Comparison of ENCODE assay signal across 39 cellular contexts in genomic region chr15:25451501-25451900, GRCh38.
"Had no signal": no experiment of that assay in that cellular context is flagged by ENCODE, and none has a peak within 500 bp of the region (broad histone marks: within the 10 kb centered on the region; RNA-seq: fewer than 3 reads in every experiment).

No MANE protein-coding gene starts in this region.

- H3K4me3 ChIP-seq: adrenal gland, ascending aorta, body of pancreas, breast epithelium, cardiac muscle cell had no signal

- H3K27ac Mint-ChIP-seq: activated naive CD4-positive, alpha-beta T cell treated with anti-CD3 and anti-CD28 coated beads for 36 hours; activated naive CD4-positive, alpha-beta T cell treated with anti-CD3 and anti-CD28 coated beads, Interleukin-2, amount 10 ng/mL, durations not matched to agents 7 days and 5 days; activated naive CD4-positive, alpha-beta T cell treated with anti-CD3 and anti-CD28 coated beads, Interleukin-2, amount 50 U/mL, for 24 hours; activated naive CD4-positive, alpha-beta T cell treated with anti-CD3 and anti-CD28 coated beads, Interleukin-2, amount 50 U/mL, for 72 hours; activated naive CD8-positive, alpha-beta T cell; activated naive CD8-positive, alpha-beta T cell treated with anti-CD3 and anti-CD28 coated beads for 36 hours; activated naive CD8-positive, alpha-beta T cell treated with anti-CD3 and anti-CD28 coated beads, Interleukin-2, amount 10 ng/mL, durations not matched to agents 7 days and 5 days; activated naive CD8-positive, alpha-beta T cell treated with anti-CD3 and anti-CD28 coated beads, Interleukin-2, amount 50 U/mL, for 24 hours; activated T-cell treated with anti-CD3 and anti-CD28 coated beads, Interleukin-2, amount 50 U/mL, for 24 hours; activated T-cell treated with anti-CD3 and anti-CD28 coated beads, Interleukin-2, amount 50 U/mL, for 72 hours; activated T-helper 1 cell treated with anti-CD3 and anti-CD28 coated beads, Interleukin-12 subunit alpha, Interleukin-12 subunit beta, Interleukin-2, Interleukin-4 antibody, amounts not matched to agents 30 ng/mL and 10 ng/mL and 1 ng/mL, durations not matched to agents 14 hours and 24 hours and 36 hours; activated T-helper 17 cell treated with anti-CD3 and anti-CD28 coated beads, Interleukin-2, amount 50 U/mL, for 72 hours; activated T-helper 2 cell treated with anti-CD3 and anti-CD28 coated beads, Interferon-gamma antibody, Interleukin-2, Interleukin-4, amounts not matched to agents 10 μg/mL and 5 μg/mL and 100 μg/mL, durations not matched to agents 14 hours and 24 hours and 36 hours; brain had no signal

- H3K4me1 ChIP-seq: adrenal gland, ascending aorta, body of pancreas, breast epithelium had no signal

- H3K27me3 ChIP-seq: adrenal gland, ascending aorta, body of pancreas, brain microvascular endothelial cell, breast epithelium, cardiac muscle cell had no signal

- FAIRE-seq: astrocyte, bronchial epithelial cell had no signal

- H3K27me3 Mint-ChIP-seq: activated naive CD4-positive, alpha-beta T cell treated with anti-CD3 and anti-CD28 coated beads, Interleukin-2, amount 10 ng/mL, durations not matched to agents 7 days and 5 days; activated naive CD8-positive, alpha-beta T cell treated with anti-CD3 and anti-CD28 coated beads, Interleukin-2, amount 10 ng/mL, durations not matched to agents 7 days and 5 days; brain had no signal

- H3K4me3 Mint-ChIP-seq: activated naive CD4-positive, alpha-beta T cell treated with anti-CD3 and anti-CD28 coated beads for 36 hours; activated naive CD4-positive, alpha-beta T cell treated with anti-CD3 and anti-CD28 coated beads, Interleukin-2, amount 10 ng/mL, durations not matched to agents 7 days and 5 days; activated naive CD4-positive, alpha-beta T cell treated with anti-CD3 and anti-CD28 coated beads, Interleukin-2, amount 50 U/mL, for 24 hours; activated naive CD8-positive, alpha-beta T cell; activated naive CD8-positive, alpha-beta T cell treated with anti-CD3 and anti-CD28 coated beads for 36 hours; activated naive CD8-positive, alpha-beta T cell treated with anti-CD3 and anti-CD28 coated beads, Interleukin-2, amount 10 ng/mL, durations not matched to agents 7 days and 5 days; activated naive CD8-positive, alpha-beta T cell treated with anti-CD3 and anti-CD28 coated beads, Interleukin-2, amount 50 U/mL, for 24 hours; activated T-cell treated with anti-CD3 and anti-CD28 coated beads, Interleukin-2, amount 50 U/mL, for 24 hours; activated T-cell treated with anti-CD3 and anti-CD28 coated beads, Interleukin-2, amount 50 U/mL, for 4 hours; activated T-cell treated with anti-CD3 and anti-CD28 coated beads, Interleukin-2, amount 50 U/mL, for 72 hours; activated T-helper 1 cell treated with anti-CD3 and anti-CD28 coated beads, Interleukin-12 subunit alpha, Interleukin-12 subunit beta, Interleukin-2, Interleukin-4 antibody, amounts not matched to agents 30 ng/mL and 10 ng/mL and 1 ng/mL, durations not matched to agents 14 hours and 24 hours and 36 hours; activated T-helper 17 cell treated with anti-CD3 and anti-CD28 coated beads, Interleukin-2, amount 50 U/mL, for 72 hours; brain; central memory CD8-positive, alpha-beta T cell had no signal

- H3K27ac ChIP-seq: adrenal gland, ascending aorta, body of pancreas, brain microvascular endothelial cell, breast epithelium, cardiac muscle cell had no signal

- ATAC-seq: activated naive CD4-positive, alpha-beta T cell treated with anti-CD3 and anti-CD28 coated beads, Interleukin-2, amount 50 U/mL, for 72 hours; activated naive CD8-positive, alpha-beta T cell treated with anti-CD3 and anti-CD28 coated beads, Interleukin-2, amount 50 U/mL, for 24 hours; activated T-cell treated with anti-CD3 and anti-CD28 coated beads, Interleukin-2, amount 50 U/mL, for 4 hours; activated T-cell treated with anti-CD3 and anti-CD28 coated beads, Interleukin-2, amount 50 U/mL, for 72 hours; activated T-helper 17 cell treated with anti-CD3 and anti-CD28 coated beads, Interleukin-2, amount 50 U/mL, for 72 hours; body of pancreas had no signal

- H3K36me3 Mint-ChIP-seq: activated naive CD4-positive, alpha-beta T cell treated with anti-CD3 and anti-CD28 coated beads, Interleukin-2, amount 10 ng/mL, durations not matched to agents 7 days and 5 days; activated naive CD4-positive, alpha-beta T cell treated with anti-CD3 and anti-CD28 coated beads, Interleukin-2, amount 50 U/mL, for 24 hours; activated naive CD8-positive, alpha-beta T cell treated with anti-CD3 and anti-CD28 coated beads, Interleukin-2, amount 10 ng/mL, durations not matched to agents 7 days and 5 days; brain had no signal

- H3K9me3 Mint-ChIP-seq: activated naive CD4-positive, alpha-beta T cell treated with anti-CD3 and anti-CD28 coated beads, Interleukin-2, amount 50 U/mL, for 24 hours; central memory CD8-positive, alpha-beta T cell had no signal

- H3K36me3 ChIP-seq: adrenal gland, ascending aorta, brain microvascular endothelial cell, breast epithelium, cardiac muscle cell had no signal

- H3K4me1 Mint-ChIP-seq: activated naive CD4-positive, alpha-beta T cell treated with anti-CD3 and anti-CD28 coated beads, Interleukin-2, amount 10 ng/mL, durations not matched to agents 7 days and 5 days; activated naive CD4-positive, alpha-beta T cell treated with anti-CD3 and anti-CD28 coated beads, Interleukin-2, amount 50 U/mL, for 24 hours; activated naive CD8-positive, alpha-beta T cell treated with anti-CD3 and anti-CD28 coated beads for 36 hours; activated naive CD8-positive, alpha-beta T cell treated with anti-CD3 and anti-CD28 coated beads, Interleukin-2, amount 10 ng/mL, durations not matched to agents 7 days and 5 days; activated naive CD8-positive, alpha-beta T cell treated with anti-CD3 and anti-CD28 coated beads, Interleukin-2, amount 50 U/mL, for 24 hours; activated T-helper 17 cell treated with anti-CD3 and anti-CD28 coated beads, Interleukin-2, amount 50 U/mL, for 72 hours; brain; central memory CD8-positive, alpha-beta T cell had no signal

- DNase-seq: activated effector memory CD4-positive, alpha-beta T cell treated with anti-CD3 and anti-CD28 coated beads, Interleukin-2, amount 50 U/mL, for 16 hours; activated effector memory CD4-positive, alpha-beta T cell treated with Interleukin-2 at 50 U/mL for 16 hours; activated gamma-delta T cell; activated gamma-delta T cell treated with Interleukin-2 at 50 U/mL for 16 hours; activated naive CD4-positive, alpha-beta T cell; activated naive CD4-positive, alpha-beta T cell treated with anti-CD3 and anti-CD28 coated beads for 36 hours; activated naive CD4-positive, alpha-beta T cell treated with anti-CD3 and anti-CD28 coated beads, Interleukin-2, amount 10 ng/mL, durations not matched to agents 7 days and 5 days; activated naive CD4-positive, alpha-beta T cell treated with anti-CD3 and anti-CD28 coated beads, Interleukin-2, amount 50 U/mL, for 16 hours; activated naive CD4-positive, alpha-beta T cell treated with Interleukin-2 at 50 U/mL for 16 hours; activated naive CD8-positive, alpha-beta T cell treated with anti-CD3 and anti-CD28 coated beads for 36 hours; activated naive CD8-positive, alpha-beta T cell treated with anti-CD3 and anti-CD28 coated beads, Interleukin-2, amount 10 ng/mL, durations not matched to agents 7 days and 5 days; activated naive CD8-positive, alpha-beta T cell treated with anti-CD3 and anti-CD28 coated beads, Interleukin-2, amount 50 U/mL, for 24 hours; activated T-cell treated with anti-CD3 and anti-CD28 coated beads, Interleukin-2, amount 50 U/mL, for 1 hour; activated T-cell treated with anti-CD3 and anti-CD28 coated beads, Interleukin-2, amount 50 U/mL, for 24 hours; activated T-cell treated with anti-CD3 and anti-CD28 coated beads, Interleukin-2, amount 50 U/mL, for 4 hours; activated T-cell treated with anti-CD3 and anti-CD28 coated beads, Interleukin-2, amount 50 U/mL, for 72 hours; adrenal gland; amniotic stem cell; amygdala; anterior cingulate cortex; aorta; body of pancreas; brain microvascular endothelial cell; caudate nucleus; central memory CD4-positive, alpha-beta T cell; cerebellar nuclear complex had no signal
